Comparison of ENCODE assay signal across 2 cellular contexts in genomic region chr21:24759348-24760118, GRCh38.
TF ChIP-seq lines count a peak whose summit lies in the region.

No MANE protein-coding gene starts in this region.

TF ChIP-seq in SK-N-SH, 30 proteins besides CTCF, POLR2A, EP300 and RAD21 (continued from another document):
- TF ChIP-seq ZBTB33 (IDR thresholded peaks at IDR 0.05; ENCODE audit: borderline replicate concordance, low read depth) (no peak), TCF12 (IDR thresholded peaks at IDR 0.05) (no peak), YY1 (IDR thresholded peaks at IDR 0.05; ENCODE audit: low read depth) (no peak), SMC3 (IDR thresholded peaks at IDR 0.05; ENCODE audit: low read depth, low read length) (no peak), RXRA (IDR thresholded peaks at IDR 0.05; ENCODE audit: borderline replicate concordance, low read depth) (no peak), PBX3 (IDR thresholded peaks at IDR 0.05) (no peak), MAX (IDR thresholded peaks at IDR 0.05; ENCODE audit: low read depth) (no peak), TEAD4 (IDR thresholded peaks at IDR 0.05; ENCODE audit: borderline replicate concordance, insufficient read depth) (no peak), RCOR1 (IDR thresholded peaks at IDR 0.05; ENCODE audit: low read length) (no peak), USF1 (IDR thresholded peaks at IDR 0.05; ENCODE audit: borderline replicate concordance, low read depth) (no peak), JUND (IDR thresholded peaks at IDR 0.05) (no peak), NFIC (IDR thresholded peaks at IDR 0.05; ENCODE audit: borderline replicate concordance) (no peak), SIN3A (IDR thresholded peaks at IDR 0.05; ENCODE audit: borderline replicate concordance, low read depth, low read length) (no peak), IRF3 (IDR thresholded peaks at IDR 0.05; ENCODE audit: low read depth, low read length) (no peak)

TF ChIP-seq in SK-N-SH treated with all-trans-retinoic acid at 6 μM for 48 hours, 23 proteins besides CTCF, POLR2A, EP300 and RAD21 (continued from another document):
- no peak for TF ChIP-seq CSRNP3 (CRISPR knock-in tag; IDR thresholded peaks at IDR 0.05)
- TF ChIP-seq ZFP3 (CRISPR knock-in tag; IDR thresholded peaks at IDR 0.05), result no peak
- no peak for TF ChIP-seq TCF4 (CRISPR knock-in tag; IDR thresholded peaks at IDR 0.05; ENCODE audit: borderline replicate concordance)
- no peak for TF ChIP-seq ZNF565 (CRISPR knock-in tag; conservative IDR thresholded peaks at IDR 0.05; ENCODE audit: low read depth)
- TF ChIP-seq ZC3H10 (CRISPR knock-in tag; IDR thresholded peaks at IDR 0.05), result no peak
- TF ChIP-seq ESRRG (CRISPR knock-in tag; IDR thresholded peaks at IDR 0.05), result no peak
- TF ChIP-seq ARNTL (CRISPR knock-in tag; IDR thresholded peaks at IDR 0.05; ENCODE audit: borderline replicate concordance, low read depth), result no peak
- no peak for TF ChIP-seq SNAI2 (CRISPR knock-in tag; IDR thresholded peaks at IDR 0.05)
- no peak for TF ChIP-seq PPARA (CRISPR knock-in tag; IDR thresholded peaks at IDR 0.05; ENCODE audit: borderline replicate concordance)
- no peak for TF ChIP-seq PATZ1 (CRISPR knock-in tag; IDR thresholded peaks at IDR 0.05; ENCODE audit: borderline replicate concordance)
- no peak for TF ChIP-seq CSDC2 (CRISPR knock-in tag; IDR thresholded peaks at IDR 0.05)
- no peak for TF ChIP-seq TSHZ2 (CRISPR knock-in tag; IDR thresholded peaks at IDR 0.05)
- no peak for TF ChIP-seq ISL1 (CRISPR knock-in tag; IDR thresholded peaks at IDR 0.05)
- no peak for TF ChIP-seq CREB5 (CRISPR knock-in tag; IDR thresholded peaks at IDR 0.05; ENCODE audit: low read depth)
- TF ChIP-seq TOX (CRISPR knock-in tag; IDR thresholded peaks at IDR 0.05; ENCODE audit: borderline replicate concordance), result no peak
TF ChIP-seq in SK-N-SH treated with all-trans-retinoic acid at 6 μM for 48 hours: peak in this region for 0.
